1 cellular context compared by ENCODE assay signal in the genomic region with DNA sequence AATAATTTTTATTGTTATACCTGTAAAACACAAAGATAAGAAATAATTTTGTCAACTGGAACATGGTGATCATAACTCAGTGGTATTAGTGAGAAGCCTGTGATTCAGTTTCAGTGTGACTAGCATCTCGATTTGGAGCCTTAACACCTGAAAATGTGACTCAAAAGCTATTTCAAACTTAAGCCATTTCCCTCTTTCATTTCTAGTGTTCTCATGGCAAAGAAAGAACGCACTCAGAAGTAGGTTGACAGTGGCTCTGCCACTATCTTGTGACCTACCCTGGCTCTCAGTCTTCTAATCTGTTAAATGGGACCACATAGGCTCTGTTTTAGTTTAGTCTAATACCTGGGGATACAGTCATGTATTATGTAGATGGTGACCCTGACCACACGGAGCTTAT.
TF ChIP-seq lines count a peak whose summit lies in the region.

No MANE protein-coding gene starts in this region.

TF ChIP-seq in GM12878, 131 proteins besides CTCF, POLR2A, EP300 and RAD21 (continued from another document and continues in another):
- TF ChIP-seq, protein P1, sequence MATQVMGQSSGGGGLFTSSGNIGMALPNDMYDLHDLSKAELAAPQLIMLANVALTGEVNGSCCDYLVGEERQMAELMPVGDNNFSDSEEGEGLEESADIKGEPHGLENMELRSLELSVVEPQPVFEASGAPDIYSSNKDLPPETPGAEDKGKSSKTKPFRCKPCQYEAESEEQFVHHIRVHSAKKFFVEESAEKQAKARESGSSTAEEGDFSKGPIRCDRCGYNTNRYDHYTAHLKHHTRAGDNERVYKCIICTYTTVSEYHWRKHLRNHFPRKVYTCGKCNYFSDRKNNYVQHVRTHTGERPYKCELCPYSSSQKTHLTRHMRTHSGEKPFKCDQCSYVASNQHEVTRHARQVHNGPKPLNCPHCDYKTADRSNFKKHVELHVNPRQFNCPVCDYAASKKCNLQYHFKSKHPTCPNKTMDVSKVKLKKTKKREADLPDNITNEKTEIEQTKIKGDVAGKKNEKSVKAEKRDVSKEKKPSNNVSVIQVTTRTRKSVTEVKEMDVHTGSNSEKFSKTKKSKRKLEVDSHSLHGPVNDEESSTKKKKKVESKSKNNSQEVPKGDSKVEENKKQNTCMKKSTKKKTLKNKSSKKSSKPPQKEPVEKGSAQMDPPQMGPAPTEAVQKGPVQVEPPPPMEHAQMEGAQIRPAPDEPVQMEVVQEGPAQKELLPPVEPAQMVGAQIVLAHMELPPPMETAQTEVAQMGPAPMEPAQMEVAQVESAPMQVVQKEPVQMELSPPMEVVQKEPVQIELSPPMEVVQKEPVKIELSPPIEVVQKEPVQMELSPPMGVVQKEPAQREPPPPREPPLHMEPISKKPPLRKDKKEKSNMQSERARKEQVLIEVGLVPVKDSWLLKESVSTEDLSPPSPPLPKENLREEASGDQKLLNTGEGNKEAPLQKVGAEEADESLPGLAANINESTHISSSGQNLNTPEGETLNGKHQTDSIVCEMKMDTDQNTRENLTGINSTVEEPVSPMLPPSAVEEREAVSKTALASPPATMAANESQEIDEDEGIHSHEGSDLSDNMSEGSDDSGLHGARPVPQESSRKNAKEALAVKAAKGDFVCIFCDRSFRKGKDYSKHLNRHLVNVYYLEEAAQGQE (IDR thresholded peaks at IDR 0.05; ENCODE audit: low read depth, low read length): no peak
- TF ChIP-seq TARDBP (IDR thresholded peaks at IDR 0.05; ENCODE audit: borderline replicate concordance) (no peak), ATF7 (IDR thresholded peaks at IDR 0.05; ENCODE audit: low read depth) (peak; percentile 73), JUND (IDR thresholded peaks at IDR 0.05; ENCODE audit: low read depth, low read length) (peak; percentile 56; the same call in 1 of the 2 replicates), SMAD1 (IDR thresholded peaks at IDR 0.05; ENCODE audit: low read depth, partially characterized antibody) (no peak), ZNF622 (IDR thresholded peaks at IDR 0.05) (no peak), POU2F2 (IDR thresholded peaks at IDR 0.05; ENCODE audit: borderline replicate concordance, low read depth, low read length) (peak; percentile 40; the same call in 2 of the 3 replicates), HDGF (IDR thresholded peaks at IDR 0.05) (no peak), SREBF1 (IDR thresholded peaks at IDR 0.05; ENCODE audit: low read length) (no peak), BHLHE40 (IDR thresholded peaks at IDR 0.05; ENCODE audit: borderline replicate concordance in 1 of 2, low read depth in 2 of 2, low read length in 1 of 2) (peak; percentile 60 to 75; a peak in 3 of 4 replicates), RCOR1 (conservative IDR thresholded peaks at IDR 0.05; ENCODE audit: low read depth, low read length) (peak; percentile 98), POLR2AphosphoS5 (IDR thresholded peaks at IDR 0.05; ENCODE audit: low read length) (0 out of 2 replicates have a peak, but pooled peaks have one; percentile 44), NR2C1 (IDR thresholded peaks at IDR 0.05) (no peak), MXI1 (IDR thresholded peaks at IDR 0.05; ENCODE audit: low read depth, low read length) (no peak), POLR2AphosphoS2 (IDR thresholded peaks at IDR 0.05; ENCODE audit: low read depth, low read length) (no peak), IKZF1 (conservative IDR thresholded peaks at IDR 0.05) (peak; percentile 57; the same call in 1 of the 2 replicates), NFYA (IDR thresholded peaks at IDR 0.05; ENCODE audit: borderline replicate concordance, low read depth, low read length) (no peak), RELA (IDR thresholded peaks at IDR 0.05; ENCODE audit: borderline replicate concordance, partially characterized antibody) (peak; percentile 20), ESRRA (IDR thresholded peaks at IDR 0.05; ENCODE audit: low read length) (no peak), YBX1 (IDR thresholded peaks at IDR 0.05) (no peak), MEF2A (IDR thresholded peaks at IDR 0.05; ENCODE audit: insufficient read depth, low read depth, low read length) (peak; percentile 93), FOXM1 (IDR thresholded peaks at IDR 0.05; ENCODE audit: low read depth, low read length) (peak; percentile 74; the same call in 1 of the 2 replicates), YY1 (IDR thresholded peaks at IDR 0.05; ENCODE audit: low read depth, low read length) (peak; percentile 67; the same call in 1 of the 2 replicates)
- TF ChIP-seq, protein P2, sequence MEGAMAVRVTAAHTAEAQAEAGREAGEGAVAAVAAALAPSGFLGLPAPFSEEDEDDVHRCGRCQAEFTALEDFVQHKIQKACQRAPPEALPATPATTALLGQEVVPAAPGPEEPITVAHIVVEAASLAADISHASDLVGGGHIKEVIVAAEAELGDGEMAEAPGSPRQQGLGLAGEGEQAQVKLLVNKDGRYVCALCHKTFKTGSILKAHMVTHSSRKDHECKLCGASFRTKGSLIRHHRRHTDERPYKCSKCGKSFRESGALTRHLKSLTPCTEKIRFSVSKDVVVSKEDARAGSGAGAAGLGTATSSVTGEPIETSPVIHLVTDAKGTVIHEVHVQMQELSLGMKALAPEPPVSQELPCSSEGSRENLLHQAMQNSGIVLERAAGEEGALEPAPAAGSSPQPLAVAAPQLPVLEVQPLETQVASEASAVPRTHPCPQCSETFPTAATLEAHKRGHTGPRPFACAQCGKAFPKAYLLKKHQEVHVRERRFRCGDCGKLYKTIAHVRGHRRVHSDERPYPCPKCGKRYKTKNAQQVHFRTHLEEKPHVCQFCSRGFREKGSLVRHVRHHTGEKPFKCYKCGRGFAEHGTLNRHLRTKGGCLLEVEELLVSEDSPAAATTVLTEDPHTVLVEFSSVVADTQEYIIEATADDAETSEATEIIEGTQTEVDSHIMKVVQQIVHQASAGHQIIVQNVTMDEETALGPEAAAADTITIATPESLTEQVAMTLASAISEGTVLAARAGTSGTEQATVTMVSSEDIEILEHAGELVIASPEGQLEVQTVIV (IDR thresholded peaks at IDR 0.05; ENCODE audit: borderline replicate concordance, partially characterized antibody): no peak
- TF ChIP-seq, protein P3, sequence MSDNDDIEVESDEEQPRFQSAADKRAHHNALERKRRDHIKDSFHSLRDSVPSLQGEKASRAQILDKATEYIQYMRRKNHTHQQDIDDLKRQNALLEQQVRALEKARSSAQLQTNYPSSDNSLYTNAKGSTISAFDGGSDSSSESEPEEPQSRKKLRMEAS (IDR thresholded peaks at IDR 0.05; ENCODE audit: low read depth, low read length): no peak
- TF ChIP-seq, protein P4, sequence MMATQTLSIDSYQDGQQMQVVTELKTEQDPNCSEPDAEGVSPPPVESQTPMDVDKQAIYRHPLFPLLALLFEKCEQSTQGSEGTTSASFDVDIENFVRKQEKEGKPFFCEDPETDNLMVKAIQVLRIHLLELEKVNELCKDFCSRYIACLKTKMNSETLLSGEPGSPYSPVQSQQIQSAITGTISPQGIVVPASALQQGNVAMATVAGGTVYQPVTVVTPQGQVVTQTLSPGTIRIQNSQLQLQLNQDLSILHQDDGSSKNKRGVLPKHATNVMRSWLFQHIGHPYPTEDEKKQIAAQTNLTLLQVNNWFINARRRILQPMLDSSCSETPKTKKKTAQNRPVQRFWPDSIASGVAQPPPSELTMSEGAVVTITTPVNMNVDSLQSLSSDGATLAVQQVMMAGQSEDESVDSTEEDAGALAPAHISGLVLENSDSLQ (IDR thresholded peaks at IDR 0.05): 0 out of 2 replicates have a peak, but pooled peaks have one; percentile 25
- TF ChIP-seq, protein P5, sequence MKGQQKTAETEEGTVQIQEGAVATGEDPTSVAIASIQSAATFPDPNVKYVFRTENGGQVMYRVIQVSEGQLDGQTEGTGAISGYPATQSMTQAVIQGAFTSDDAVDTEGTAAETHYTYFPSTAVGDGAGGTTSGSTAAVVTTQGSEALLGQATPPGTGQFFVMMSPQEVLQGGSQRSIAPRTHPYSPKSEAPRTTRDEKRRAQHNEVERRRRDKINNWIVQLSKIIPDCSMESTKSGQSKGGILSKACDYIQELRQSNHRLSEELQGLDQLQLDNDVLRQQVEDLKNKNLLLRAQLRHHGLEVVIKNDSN (IDR thresholded peaks at IDR 0.05; ENCODE audit: borderline replicate concordance, extremely low read length, insufficient read depth, low read depth, low read length): no peak
- TF ChIP-seq, protein P6, sequence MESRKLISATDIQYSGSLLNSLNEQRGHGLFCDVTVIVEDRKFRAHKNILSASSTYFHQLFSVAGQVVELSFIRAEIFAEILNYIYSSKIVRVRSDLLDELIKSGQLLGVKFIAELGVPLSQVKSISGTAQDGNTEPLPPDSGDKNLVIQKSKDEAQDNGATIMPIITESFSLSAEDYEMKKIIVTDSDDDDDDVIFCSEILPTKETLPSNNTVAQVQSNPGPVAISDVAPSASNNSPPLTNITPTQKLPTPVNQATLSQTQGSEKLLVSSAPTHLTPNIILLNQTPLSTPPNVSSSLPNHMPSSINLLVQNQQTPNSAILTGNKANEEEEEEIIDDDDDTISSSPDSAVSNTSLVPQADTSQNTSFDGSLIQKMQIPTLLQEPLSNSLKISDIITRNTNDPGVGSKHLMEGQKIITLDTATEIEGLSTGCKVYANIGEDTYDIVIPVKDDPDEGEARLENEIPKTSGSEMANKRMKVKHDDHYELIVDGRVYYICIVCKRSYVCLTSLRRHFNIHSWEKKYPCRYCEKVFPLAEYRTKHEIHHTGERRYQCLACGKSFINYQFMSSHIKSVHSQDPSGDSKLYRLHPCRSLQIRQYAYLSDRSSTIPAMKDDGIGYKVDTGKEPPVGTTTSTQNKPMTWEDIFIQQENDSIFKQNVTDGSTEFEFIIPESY (IDR thresholded peaks at IDR 0.05): no peak
- TF ChIP-seq, protein P7, sequence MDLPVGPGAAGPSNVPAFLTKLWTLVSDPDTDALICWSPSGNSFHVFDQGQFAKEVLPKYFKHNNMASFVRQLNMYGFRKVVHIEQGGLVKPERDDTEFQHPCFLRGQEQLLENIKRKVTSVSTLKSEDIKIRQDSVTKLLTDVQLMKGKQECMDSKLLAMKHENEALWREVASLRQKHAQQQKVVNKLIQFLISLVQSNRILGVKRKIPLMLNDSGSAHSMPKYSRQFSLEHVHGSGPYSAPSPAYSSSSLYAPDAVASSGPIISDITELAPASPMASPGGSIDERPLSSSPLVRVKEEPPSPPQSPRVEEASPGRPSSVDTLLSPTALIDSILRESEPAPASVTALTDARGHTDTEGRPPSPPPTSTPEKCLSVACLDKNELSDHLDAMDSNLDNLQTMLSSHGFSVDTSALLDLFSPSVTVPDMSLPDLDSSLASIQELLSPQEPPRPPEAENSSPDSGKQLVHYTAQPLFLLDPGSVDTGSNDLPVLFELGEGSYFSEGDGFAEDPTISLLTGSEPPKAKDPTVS (IDR thresholded peaks at IDR 0.05; ENCODE audit: low read depth, low read length): no peak
- TF ChIP-seq, protein P8, sequence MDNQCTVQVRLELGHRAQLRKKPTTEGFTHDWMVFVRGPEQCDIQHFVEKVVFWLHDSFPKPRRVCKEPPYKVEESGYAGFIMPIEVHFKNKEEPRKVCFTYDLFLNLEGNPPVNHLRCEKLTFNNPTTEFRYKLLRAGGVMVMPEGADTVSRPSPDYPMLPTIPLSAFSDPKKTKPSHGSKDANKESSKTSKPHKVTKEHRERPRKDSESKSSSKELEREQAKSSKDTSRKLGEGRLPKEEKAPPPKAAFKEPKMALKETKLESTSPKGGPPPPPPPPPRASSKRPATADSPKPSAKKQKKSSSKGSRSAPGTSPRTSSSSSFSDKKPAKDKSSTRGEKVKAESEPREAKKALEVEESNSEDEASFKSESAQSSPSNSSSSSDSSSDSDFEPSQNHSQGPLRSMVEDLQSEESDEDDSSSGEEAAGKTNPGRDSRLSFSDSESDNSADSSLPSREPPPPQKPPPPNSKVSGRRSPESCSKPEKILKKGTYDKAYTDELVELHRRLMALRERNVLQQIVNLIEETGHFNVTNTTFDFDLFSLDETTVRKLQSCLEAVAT (IDR thresholded peaks at IDR 0.05): no peak
- TF ChIP-seq, protein P9, sequence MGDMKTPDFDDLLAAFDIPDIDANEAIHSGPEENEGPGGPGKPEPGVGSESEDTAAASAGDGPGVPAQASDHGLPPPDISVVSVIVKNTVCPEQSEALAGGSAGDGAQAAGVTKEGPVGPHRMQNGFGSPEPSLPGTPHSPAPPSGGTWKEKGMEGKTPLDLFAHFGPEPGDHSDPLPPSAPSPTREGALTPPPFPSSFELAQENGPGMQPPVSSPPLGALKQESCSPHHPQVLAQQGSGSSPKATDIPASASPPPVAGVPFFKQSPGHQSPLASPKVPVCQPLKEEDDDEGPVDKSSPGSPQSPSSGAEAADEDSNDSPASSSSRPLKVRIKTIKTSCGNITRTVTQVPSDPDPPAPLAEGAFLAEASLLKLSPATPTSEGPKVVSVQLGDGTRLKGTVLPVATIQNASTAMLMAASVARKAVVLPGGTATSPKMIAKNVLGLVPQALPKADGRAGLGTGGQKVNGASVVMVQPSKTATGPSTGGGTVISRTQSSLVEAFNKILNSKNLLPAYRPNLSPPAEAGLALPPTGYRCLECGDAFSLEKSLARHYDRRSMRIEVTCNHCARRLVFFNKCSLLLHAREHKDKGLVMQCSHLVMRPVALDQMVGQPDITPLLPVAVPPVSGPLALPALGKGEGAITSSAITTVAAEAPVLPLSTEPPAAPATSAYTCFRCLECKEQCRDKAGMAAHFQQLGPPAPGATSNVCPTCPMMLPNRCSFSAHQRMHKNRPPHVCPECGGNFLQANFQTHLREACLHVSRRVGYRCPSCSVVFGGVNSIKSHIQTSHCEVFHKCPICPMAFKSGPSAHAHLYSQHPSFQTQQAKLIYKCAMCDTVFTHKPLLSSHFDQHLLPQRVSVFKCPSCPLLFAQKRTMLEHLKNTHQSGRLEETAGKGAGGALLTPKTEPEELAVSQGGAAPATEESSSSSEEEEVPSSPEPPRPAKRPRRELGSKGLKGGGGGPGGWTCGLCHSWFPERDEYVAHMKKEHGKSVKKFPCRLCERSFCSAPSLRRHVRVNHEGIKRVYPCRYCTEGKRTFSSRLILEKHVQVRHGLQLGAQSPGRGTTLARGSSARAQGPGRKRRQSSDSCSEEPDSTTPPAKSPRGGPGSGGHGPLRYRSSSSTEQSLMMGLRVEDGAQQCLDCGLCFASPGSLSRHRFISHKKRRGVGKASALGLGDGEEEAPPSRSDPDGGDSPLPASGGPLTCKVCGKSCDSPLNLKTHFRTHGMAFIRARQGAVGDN (IDR thresholded peaks at IDR 0.05): peak; percentile 63
